In genomic region chr2:173001664-173002604, GRCh38 we compare ENCODE assay signal across 18 cellular contexts.
A peak's percentile ranks its signal among the peaks of the same experiment; 100 is the strongest.
DNase-seq lines count a peak whose midpoint lies in the region; ATAC-seq, FAIRE-seq and TF ChIP-seq lines count a peak whose summit lies in the region.
"Had no signal": no experiment of that assay in that cellular context is flagged by ENCODE, and none has a peak within 500 bp of the region (broad histone marks: within the 10 kb centered on the region; RNA-seq: fewer than 3 reads in every experiment).

No MANE protein-coding gene starts in this region.

- TF ChIP-seq RAD21 in A549 (conservative IDR thresholded peaks at IDR 0.05 in 1 of 2, IDR thresholded peaks at IDR 0.05 in 1 of 2) = no peak

- no peaks in the 10 kb centered on the region for H3K36me3 Mint-ChIP-seq in activated CD4-positive, alpha-beta memory T cell treated with anti-CD3 and anti-CD28 coated beads, Interleukin-2, amount 10 ng/mL, durations not matched to agents 7 days and 5 days (ENCODE audit: low read depth)
- H3K36me3 Mint-ChIP-seq: CD4-positive, alpha-beta memory T cell had no signal

- TF ChIP-seq POLR2A in A549 (IDR thresholded peaks at IDR 0.05; ENCODE audit: low read length) = no peak
- TF ChIP-seq POLR2A in gastrocnemius medialis (IDR thresholded peaks at IDR 0.05) = peak in 1 of 2 donors; percentile 40

- POLR2A ChIA-PET in A549 (lab: Yijun Ruan, JAX) = interaction anchor here (1.1 kb wide), 1 partner anchor 9 kb away, joined by 3 read pairs; no protein-coding TSS in a partner anchor
- POLR2A ChIA-PET in activated CD4-positive, alpha-beta memory T cell treated with anti-CD3 and anti-CD28 coated beads, Interleukin-2, amount 10 ng/mL, durations not matched to agents 7 days and 5 days (lab: Charles Lee) = no interaction called here

- H3K4me1 ChIP-seq in A549 (peaks cover 58% of the 10 kb centered on the region), hepatocyte (ENCODE audit: insufficient read depth) (peaks cover 7% of the 10 kb centered on the region), gastrocnemius medialis (peaks cover 62 to 67% of the 10 kb centered on the region in 2 donors)
- H3K4me1 ChIP-seq: BLaER1 had no signal

- intact Hi-C loops in gastrocnemius medialis (cut with DNase I; ENCODE audit: low total_unique reads) = loop anchor here (2.0 kb wide), 1 partner anchor 25 kb away; no protein-coding TSS in a partner anchor

- H3K9me2 ChIP-seq in hepatocyte (replicated peaks; ENCODE audit: insufficient read depth) = no peaks in the 10 kb centered on the region

- H3K27me3 ChIP-seq in hepatocyte (no peaks in the 10 kb centered on the region), gastrocnemius medialis (no peaks in the 10 kb centered on the region)
- H3K27me3 ChIP-seq: BLaER1 had no signal

- H4K20me1 ChIP-seq in hepatocyte (ENCODE audit: insufficient read depth, poor library complexity, severe bottlenecking) = no peaks in the 10 kb centered on the region
- H4K20me1 ChIP-seq: BLaER1 had no signal

- H3K27me3 Mint-ChIP-seq in activated CD4-positive, alpha-beta memory T cell treated with anti-CD3 and anti-CD28 coated beads, Interleukin-2, amount 10 ng/mL, durations not matched to agents 7 days and 5 days = peaks cover 34% of the 10 kb centered on the region

- ATAC-seq in A549 (peak in 1 of 2 experiments; percentile 25; a peak in 2 of 6 replicates), gastrocnemius medialis (peak; percentile 77 to 81)

- TF ChIP-seq EP300 in A549 (IDR thresholded peaks at IDR 0.05) = no peak

- peak overlapping the region; percentile 82 to 87 for H3K27ac ChIP-seq in A549
- peak overlapping the region; percentile 79 for H3K27ac ChIP-seq in hepatocyte
- peak overlapping the region; percentile 81 to 93 (median 88) for H3K27ac ChIP-seq in gastrocnemius medialis
- H3K27ac ChIP-seq: BLaER1, PC-9 had no signal

- no peak overlapping the region for H3K4me3 Mint-ChIP-seq in activated CD4-positive, alpha-beta memory T cell treated with anti-CD3 and anti-CD28 coated beads, Interleukin-2, amount 10 ng/mL, durations not matched to agents 7 days and 5 days
- H3K4me3 Mint-ChIP-seq: CD4-positive, alpha-beta memory T cell had no signal

- DNase-seq in A549 (ENCODE audit: low read depth in 1 of 2, low spot score in 1 of 2) (peak in 1 of 2 experiments; percentile 50), NCI-H226 (peak; percentile 62), hepatocyte (ENCODE audit: low spot score) (no peak), gastrocnemius medialis (peak; percentile 78 to 83), mesenteric fat pad (ENCODE audit: low spot score) (no peak), islet precursor cell (no peak)
- DNase-seq in activated CD4-positive, alpha-beta memory T cell treated with anti-CD3 and anti-CD28 coated beads, Interleukin-2, amount 10 ng/mL, durations not matched to agents 7 days and 5 days = no peak
- DNase-seq: CD4-positive, alpha-beta memory T cell; DMS153; KG1; MV-4-11; NCI-H187; NCI-H2107; NCI-H774; PC-9 had no signal

- no peaks in the 10 kb centered on the region for H3K9me3 Mint-ChIP-seq in activated CD4-positive, alpha-beta memory T cell treated with anti-CD3 and anti-CD28 coated beads, Interleukin-2, amount 10 ng/mL, durations not matched to agents 7 days and 5 days
- H3K9me3 Mint-ChIP-seq: CD4-positive, alpha-beta memory T cell had no signal

- H3K4me2 ChIP-seq in A549 (peak overlapping the region; percentile 81), hepatocyte (peak overlapping the region; percentile 61)
- H3K4me2 ChIP-seq: BLaER1 had no signal

- H3K9me3 ChIP-seq in A549 (peaks cover 8% of the 10 kb centered on the region; the same call in 2 of the 3 replicates), hepatocyte (ENCODE audit: low read depth) (no peaks in the 10 kb centered on the region), gastrocnemius medialis (no peaks in the 10 kb centered on the region)
- H3K9me3 ChIP-seq: BLaER1 had no signal

- no peak overlapping the region for H3K27ac Mint-ChIP-seq in activated CD4-positive, alpha-beta memory T cell treated with anti-CD3 and anti-CD28 coated beads, Interleukin-2, amount 10 ng/mL, durations not matched to agents 7 days and 5 days

- TF ChIP-seq CTCF in A549 (IDR thresholded peaks at IDR 0.05) (no peak), hepatocyte (IDR thresholded peaks at IDR 0.05; ENCODE audit: poor library complexity) (no peak), gastrocnemius medialis (IDR thresholded peaks at IDR 0.05 in 4 of 5, conservative IDR thresholded peaks at IDR 0.05 in 1 of 5) (no peak)

- 75% methylated on average over 7 of the region's 7 CpGs for WGBS in A549 (ENCODE audit: missing lambda C conversion rate)
- 82% methylated on average over 7 of the region's 7 CpGs for WGBS in hepatocyte (ENCODE audit: low lambda C conversion rate, missing lambda C conversion rate)

- CTCF ChIA-PET in A549 (lab: Yijun Ruan, JAX) = interaction anchor here (0.6 to 1.5 kb wide), 9 partner anchors 15 to 208 kb away, joined by 3 to 4 read pairs (median 3); no protein-coding TSS in a partner anchor
- CTCF ChIA-PET in activated CD4-positive, alpha-beta memory T cell treated with anti-CD3 and anti-CD28 coated beads, Interleukin-2, amount 10 ng/mL, durations not matched to agents 7 days and 5 days (lab: Charles Lee) = interaction anchor here (1.6 kb wide), 1 partner anchor 26 kb away, joined by 3 read pairs; no protein-coding TSS in a partner anchor

- no peaks in the 10 kb centered on the region for H3K4me1 Mint-ChIP-seq in activated CD4-positive, alpha-beta memory T cell treated with anti-CD3 and anti-CD28 coated beads, Interleukin-2, amount 10 ng/mL, durations not matched to agents 7 days and 5 days
- H3K4me1 Mint-ChIP-seq: CD4-positive, alpha-beta memory T cell had no signal

- no peak for FAIRE-seq in A549 (lab: Jason Lieb, UNC)
- FAIRE-seq: GM12891, GM19239 had no signal

- H3K4me3 ChIP-seq in A549 (no peak overlapping the region; the same call in 2 of the 3 replicates), hepatocyte (no peak overlapping the region), gastrocnemius medialis (peak overlapping the region in 2 of 4 donors; percentile 1 to 17)
- H3K4me3 ChIP-seq: BLaER1, PC-9 had no signal

- no peaks in the 10 kb centered on the region for H3K79me2 ChIP-seq in hepatocyte

- no peak overlapping the region for H2AFZ ChIP-seq in hepatocyte
- H2AFZ ChIP-seq: PC-9 had no signal

- no peaks in the 10 kb centered on the region for H3K36me3 ChIP-seq in hepatocyte (replicated peaks; ENCODE audit: insufficient read depth, low read depth)
- H3K36me3 ChIP-seq in gastrocnemius medialis = no peaks in the 10 kb centered on the region
- H3K36me3 ChIP-seq: BLaER1 had no signal

- in situ Hi-C loops in gastrocnemius medialis (cut with MboI; ENCODE audit: low sequenced_read_pairs in 4 of 4) = no loop called here

TF ChIP-seq in A549, 52 proteins besides CTCF, POLR2A, EP300 and RAD21:
- TF ChIP-seq EHF (CRISPR knock-in tag; IDR thresholded peaks at IDR 0.05) (peak; percentile 37; the same call in 1 of the 2 replicates), TFCP2L1 (CRISPR knock-in tag; IDR thresholded peaks at IDR 0.05) (no peak), CBX8 (IDR thresholded peaks at IDR 0.05) (no peak)
TF ChIP-seq in A549: peak in this region for 1.

Comparison
In these comparisons a context has a peak if more than half of its experiments do, and no peak if none do; other contexts are left out.
1. DNase-seq: peak in NCI-H226 (single experiment) and gastrocnemius medialis (2 of 2); none in hepatocyte (single experiment), mesenteric fat pad (single experiment), islet precursor cell (single experiment) and activated CD4-positive, alpha-beta memory T cell treated with anti-CD3 and anti-CD28 coated beads, Interleukin-2, amount 10 ng/mL, durations not matched to agents 7 days and 5 days (single experiment).
2. Peak in every context shown above with its lines, with median percentiles within 50 percentile points of each other: H3K27ac ChIP-seq.